In genomic region chr11:122678406-122678805, GRCh38 we compare ENCODE assay signal across 20 cellular contexts.
"Had no signal": no experiment of that assay in that cellular context is flagged by ENCODE, and none has a peak within 500 bp of the region (broad histone marks: within the 10 kb centered on the region; RNA-seq: fewer than 3 reads in every experiment).

No MANE protein-coding gene starts in this region.

- ATAC-seq: foreskin keratinocyte; natural killer cell treated with Interleukin-12 subunit alpha and Interleukin-12 subunit beta and Interleukin-15 and Interleukin-18, amount 100 ng/mL, for 72 hours; pancreas; right cardiac atrium; stimulated activated effector memory CD8-positive, alpha-beta T cell treated with anti-CD3 and anti-CD28 coated beads, Interleukin-12 subunit alpha, Interleukin-12 subunit beta, amount 100 ng/mL, for 72 hours; stimulated activated naive CD8-positive, alpha-beta T cell treated with anti-CD3 and anti-CD28 coated beads, Interleukin-15, Interleukin-2, amounts not matched to agents 100 U/mL and 50 U/mL, for 24 hours had no signal

- H3K27me3 ChIP-seq: esophagus squamous epithelium, foreskin keratinocyte, pancreas, suprapubic skin, thyroid gland, upper lobe of left lung, uterus had no signal

- H3K4me2 ChIP-seq: smooth muscle cell had no signal

- FAIRE-seq: kidney, pancreas had no signal

- H3K9me3 Mint-ChIP-seq: immature natural killer cell; natural killer cell treated with Interleukin-12 subunit alpha and Interleukin-12 subunit beta and Interleukin-15 and Interleukin-18, amount 100 ng/mL, for 72 hours; stimulated activated effector memory CD8-positive, alpha-beta T cell treated with anti-CD3 and anti-CD28 coated beads, Interleukin-12 subunit alpha, Interleukin-12 subunit beta, amount 100 ng/mL, for 72 hours had no signal

- H3K36me3 Mint-ChIP-seq: immature natural killer cell; natural killer cell treated with Interleukin-12 subunit alpha and Interleukin-12 subunit beta and Interleukin-15 and Interleukin-18, amount 100 ng/mL, for 72 hours had no signal

- H3K4me3 ChIP-seq: esophagus squamous epithelium, pancreas, smooth muscle cell, suprapubic skin, thyroid gland, upper lobe of left lung, uterus had no signal

- DNase-seq: dermis blood vessel endothelial cell; esophagus squamous epithelium; foreskin keratinocyte; immature natural killer cell; kidney; mammary epithelial cell; occipital lobe; pancreas; right cardiac atrium; stimulated activated CD4-positive, alpha-beta T cell treated with anti-CD3 and anti-CD28 coated beads, Interleukin-2, amount 100 ng/mL, for 48 hours; stimulated activated CD8-positive, alpha-beta memory T cell treated with anti-CD3 and anti-CD28 coated beads, Interleukin-4, amount 100 ng/mL, for 48 hours; stimulated activated naive CD8-positive, alpha-beta T cell treated with anti-CD3 and anti-CD28 coated beads, Interleukin-15, Interleukin-2, amounts not matched to agents 100 U/mL and 50 U/mL, for 24 hours; thyroid gland; upper lobe of left lung; uterus had no signal

- H3K27ac ChIP-seq: esophagus squamous epithelium, foreskin keratinocyte, pancreas, suprapubic skin, upper lobe of left lung, uterus had no signal

- H3K27ac Mint-ChIP-seq: immature natural killer cell; natural killer cell treated with Interleukin-12 subunit alpha and Interleukin-12 subunit beta and Interleukin-15 and Interleukin-18, amount 100 ng/mL, for 72 hours; progenitor cell of endocrine pancreas; stimulated activated effector memory CD8-positive, alpha-beta T cell treated with anti-CD3 and anti-CD28 coated beads, Interleukin-12 subunit alpha, Interleukin-12 subunit beta, amount 100 ng/mL, for 72 hours had no signal

- H3K9me3 ChIP-seq: esophagus squamous epithelium, pancreas, suprapubic skin, thyroid gland, upper lobe of left lung, uterus had no signal

- H3K36me3 ChIP-seq: esophagus squamous epithelium, pancreas, suprapubic skin, thyroid gland, upper lobe of left lung, uterus had no signal

- H3K4me3 Mint-ChIP-seq: immature natural killer cell; natural killer cell treated with Interleukin-12 subunit alpha and Interleukin-12 subunit beta and Interleukin-15 and Interleukin-18, amount 100 ng/mL, for 72 hours; stimulated activated effector memory CD8-positive, alpha-beta T cell treated with anti-CD3 and anti-CD28 coated beads, Interleukin-12 subunit alpha, Interleukin-12 subunit beta, amount 100 ng/mL, for 72 hours had no signal

- H3K4me1 ChIP-seq: pancreas, suprapubic skin, uterus had no signal
